In the genomic region with DNA sequence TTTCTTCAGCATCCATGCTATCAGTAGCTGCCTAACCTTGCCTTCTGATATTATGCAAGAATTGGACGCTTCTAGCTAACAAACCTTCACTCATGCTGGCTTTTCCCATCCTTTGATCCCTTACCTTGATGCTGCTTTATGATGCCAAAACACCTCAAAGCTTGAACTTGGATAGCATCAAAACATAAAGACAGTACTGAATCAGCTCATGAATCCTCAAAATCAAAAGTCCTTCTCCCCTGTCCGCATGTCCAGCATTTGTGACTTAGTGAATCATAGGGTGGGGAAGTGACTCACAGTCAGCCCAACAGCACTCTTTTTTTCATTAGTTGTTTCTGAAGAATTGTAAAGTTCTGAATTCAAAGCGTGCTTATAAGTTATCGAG, we compare ENCODE assay signal across 13 cellular contexts.
DNase-seq lines count a peak whose midpoint lies in the region; ATAC-seq, FAIRE-seq and TF ChIP-seq lines count a peak whose summit lies in the region.
"Had no signal": no experiment of that assay in that cellular context is flagged by ENCODE, and none has a peak within 500 bp of the region (broad histone marks: within the 10 kb centered on the region; RNA-seq: fewer than 3 reads in every experiment).

No MANE protein-coding gene starts in this region.

- no peaks in the 10 kb centered on the region for H3K27me3 ChIP-seq in HUES48 (ENCODE audit: control insufficient read depth, insufficient read depth, low read length)
- H3K27me3 ChIP-seq in astrocyte (ENCODE audit: insufficient read depth, low read length), result no peaks in the 10 kb centered on the region

- H3K4me2 ChIP-seq in astrocyte (ENCODE audit: low read length), result peak overlapping the region; percentile 79

- H2AFZ ChIP-seq in astrocyte (ENCODE audit: low read depth, low read length), result peak overlapping the region; percentile 40

- no peak for TF ChIP-seq CTCF in AG09309 (IDR thresholded peaks at IDR 0.05; ENCODE audit: control insufficient read depth, insufficient read depth, low read depth, low read length, missing control alignments)
- TF ChIP-seq CTCF in astrocyte (IDR thresholded peaks at IDR 0.05; ENCODE audit: insufficient read depth, low read depth, low read length), result no peak

- no peak overlapping the region for H3K4me3 Mint-ChIP-seq in astrocyte (ENCODE audit: unreplicated experiment)
- H3K4me3 Mint-ChIP-seq: natural killer cell treated with Interleukin-12 subunit alpha and Interleukin-12 subunit beta and Interleukin-15 and Interleukin-18, amount 100 ng/mL, for 72 hours had no signal

- peak overlapping the region; percentile 99 for H3K27ac Mint-ChIP-seq in astrocyte (ENCODE audit: unreplicated experiment)
- H3K27ac Mint-ChIP-seq: natural killer cell treated with Interleukin-12 subunit alpha and Interleukin-12 subunit beta and Interleukin-15 and Interleukin-18, amount 100 ng/mL, for 72 hours had no signal

- no peaks in the 10 kb centered on the region for H3K27me3 Mint-ChIP-seq in astrocyte (ENCODE audit: low read depth, unreplicated experiment)

- H3K9me3 ChIP-seq in HUES48 (ENCODE audit: control insufficient read depth, insufficient read depth, low read length), result no peaks in the 10 kb centered on the region
- H3K9me3 ChIP-seq in astrocyte (ENCODE audit: insufficient read depth, low read depth, low read length), result no peaks in the 10 kb centered on the region

- H3K79me2 ChIP-seq in astrocyte (ENCODE audit: insufficient read depth, low read length), result no peaks in the 10 kb centered on the region

- H4K20me1 ChIP-seq in astrocyte (ENCODE audit: insufficient read depth, low read length), result no peaks in the 10 kb centered on the region

- H3K27ac ChIP-seq in HUES48 (ENCODE audit: low read depth, low read length) (peak overlapping the region; percentile 24), astrocyte (ENCODE audit: low read depth, low read length) (peak overlapping the region; percentile 88)
- H3K27ac ChIP-seq: SK-N-MC had no signal

- peaks cover 53% of the 10 kb centered on the region for H3K4me1 Mint-ChIP-seq in astrocyte (ENCODE audit: low read depth, unreplicated experiment)

- H3K4me3 ChIP-seq in AG09309 (ENCODE audit: control insufficient read depth, low read depth, low read length), result peak overlapping the region; percentile 8; the same call in 1 of the 2 replicates
- no peak overlapping the region for H3K4me3 ChIP-seq in HUES48 (ENCODE audit: low read depth, low read length)
- H3K4me3 ChIP-seq in astrocyte (ENCODE audit: insufficient read depth, low read depth, low read length), result peak overlapping the region; percentile 43
- H3K4me3 ChIP-seq: SK-N-MC had no signal

- H3K4me1 ChIP-seq in HUES48 (ENCODE audit: control insufficient read depth, insufficient read depth, low read length) (no peaks in the 10 kb centered on the region; the same call in 1 of the 2 replicates), astrocyte (ENCODE audit: insufficient read depth, low read length) (peaks cover 34% of the 10 kb centered on the region)

- peak; percentile 72 for FAIRE-seq in astrocyte (lab: Jason Lieb, UNC)
- FAIRE-seq: D721Med had no signal

- H3K9ac ChIP-seq in HUES48 (ENCODE audit: low read depth, low read length), result no peak overlapping the region
- peak overlapping the region; percentile 79 for H3K9ac ChIP-seq in astrocyte (ENCODE audit: low read length)

- no peak for ATAC-seq in GM21367 (IDR thresholded peaks at IDR 0.05; ENCODE audit: unreplicated experiment)
- ATAC-seq: natural killer cell treated with Interleukin-12 subunit alpha and Interleukin-12 subunit beta and Interleukin-15 and Interleukin-18, amount 100 ng/mL, for 72 hours had no signal

- peak; percentile 37 for DNase-seq in AG09309 (ENCODE audit: low read depth)
- DNase-seq in astrocyte (ENCODE audit: low read depth), result peak; percentile 84
- DNase-seq in kidney glomerular epithelial cell (lab: John Stamatoyannopoulos, UW), result peak; percentile 48
- no peak for DNase-seq in RPMI8226
- no peak for DNase-seq in NCI-H1417 treated with DMSO at 0.1 percent for 48 hours (lab: John Stamatoyannopoulos, UW)
- no peak for DNase-seq in NCI-H774 (lab: John Stamatoyannopoulos, UW)
- DNase-seq: activated effector memory CD4-positive, alpha-beta T cell treated with anti-CD3 and anti-CD28 coated beads, Interleukin-2, amount 50 U/mL, for 16 hours; stimulated activated CD4-positive, alpha-beta T cell treated with anti-CD3 and anti-CD28 coated beads, Interleukin-4, amount 100 ng/mL, for 4 hours had no signal

- no peaks in the 10 kb centered on the region for H3K36me3 Mint-ChIP-seq in astrocyte (ENCODE audit: low read depth, unreplicated experiment)
- H3K36me3 Mint-ChIP-seq: natural killer cell treated with Interleukin-12 subunit alpha and Interleukin-12 subunit beta and Interleukin-15 and Interleukin-18, amount 100 ng/mL, for 72 hours had no signal

- H3K9me3 Mint-ChIP-seq in astrocyte (ENCODE audit: unreplicated experiment), result peaks cover 2% of the 10 kb centered on the region
- H3K9me3 Mint-ChIP-seq: natural killer cell treated with Interleukin-12 subunit alpha and Interleukin-12 subunit beta and Interleukin-15 and Interleukin-18, amount 100 ng/mL, for 72 hours had no signal

- H3K36me3 ChIP-seq in HUES48 (ENCODE audit: control insufficient read depth, insufficient read depth, low read length) (no peaks in the 10 kb centered on the region), astrocyte (ENCODE audit: insufficient read depth, low read length) (no peaks in the 10 kb centered on the region)

Comparison
In these comparisons a context has a peak if more than half of its experiments do, and no peak if none do; other contexts are left out.
1. DNase-seq: peak in AG09309 (single experiment), astrocyte (single experiment) and kidney glomerular epithelial cell (single experiment); none in RPMI8226 (single experiment), NCI-H1417 treated with DMSO at 0.1 percent for 48 hours (single experiment) and NCI-H774 (single experiment).